ENCODE assay signal across 19 cellular contexts in genomic region chr15:62494144-62494543, GRCh38.
DNase-seq lines count a peak whose midpoint lies in the region; ATAC-seq and TF ChIP-seq lines count a peak whose summit lies in the region.
"Had no signal": no experiment of that assay in that cellular context is flagged by ENCODE, and none has a peak within 500 bp of the region (broad histone marks: within the 10 kb centered on the region; RNA-seq: fewer than 3 reads in every experiment).

No MANE protein-coding gene starts in this region.

- H3K27ac ChIP-seq in heart right ventricle (peak overlapping the region in 7 of 10 donors; percentile 11 to 72 (median 38)), endodermal cell (ENCODE audit: low read depth, low read length) (peak overlapping the region; percentile 19)
- H3K27ac ChIP-seq in CD8-positive, alpha-beta memory T cell (ENCODE audit: low read depth, low read length), result no peak overlapping the region

- CTCF ChIA-PET in CD8-positive, alpha-beta memory T cell (lab: Charles Lee), result no interaction called here

- H3K36me3 Mint-ChIP-seq in endodermal cell (ENCODE audit: low read depth), result peaks cover 6% of the 10 kb centered on the region
- no peaks in the 10 kb centered on the region for H3K36me3 Mint-ChIP-seq in nephron progenitor cell (ENCODE audit: low read depth)
- H3K36me3 Mint-ChIP-seq in CD8-positive, alpha-beta memory T cell, result no peaks in the 10 kb centered on the region
- H3K36me3 Mint-ChIP-seq: CD4-positive, CD25-positive, alpha-beta regulatory T cell had no signal

- H3K4me3 ChIP-seq in heart right ventricle (no peak overlapping the region), endodermal cell (ENCODE audit: low read length) (no peak overlapping the region)
- H3K4me3 ChIP-seq in CD8-positive, alpha-beta memory T cell (ENCODE audit: low read length), result no peak overlapping the region
- H3K4me3 ChIP-seq: K562, Peyer's patch had no signal

- H3K4me1 ChIP-seq in heart right ventricle (peaks cover 8 to 63% (median 45%) of the 10 kb centered on the region in 9 donors), endodermal cell (ENCODE audit: control insufficient read depth, insufficient read depth, low read length) (peaks cover 31% of the 10 kb centered on the region)
- H3K4me1 ChIP-seq in CD8-positive, alpha-beta memory T cell (ENCODE audit: insufficient read depth, low read length), result no peaks in the 10 kb centered on the region
- H3K4me1 ChIP-seq: Peyer's patch had no signal

- ATAC-seq in heart right ventricle (peak in 1 of 8 donors; percentile 24), left cardiac atrium (no peak), HG03196 (IDR thresholded peaks at IDR 0.05; ENCODE audit: unreplicated experiment) (no peak)
- ATAC-seq: K562 had no signal

- 42 to 53% methylated on average over 3 of the region's 3 CpGs for WGBS in heart right ventricle, 2 donors
- WGBS in endodermal cell (ENCODE audit: insufficient coverage in 1 of 2, insufficient read length in 1 of 2), 2 experiments, result 76 to 100% methylated on average over 1 to 3 of the region's 3 CpGs

- H3K36me3 ChIP-seq in heart right ventricle (no peaks in the 10 kb centered on the region), endodermal cell (ENCODE audit: control insufficient read depth, insufficient read depth, low read length) (no peaks in the 10 kb centered on the region)
- no peaks in the 10 kb centered on the region for H3K36me3 ChIP-seq in CD8-positive, alpha-beta memory T cell (ENCODE audit: insufficient read depth, low read length)
- H3K36me3 ChIP-seq: Peyer's patch had no signal

- TF ChIP-seq CTCF in heart right ventricle (IDR thresholded peaks at IDR 0.05) (no peak), endodermal cell (conservative IDR thresholded peaks at IDR 0.05) (no peak), nephron progenitor cell (IDR thresholded peaks at IDR 0.05) (no peak)

- H3K27me3 Mint-ChIP-seq in endodermal cell (ENCODE audit: insufficient read depth) (no peaks in the 10 kb centered on the region), nephron progenitor cell (ENCODE audit: low read depth, poor library complexity) (peaks cover 2% of the 10 kb centered on the region)
- H3K27me3 Mint-ChIP-seq in CD8-positive, alpha-beta memory T cell, result peaks cover 5 to 9% of the 10 kb centered on the region in 2 donors
- H3K27me3 Mint-ChIP-seq: CD4-positive, CD25-positive, alpha-beta regulatory T cell had no signal

- H3K27me3 ChIP-seq in heart right ventricle, result no peaks in the 10 kb centered on the region
- no peaks in the 10 kb centered on the region for H3K27me3 ChIP-seq in endodermal cell (ENCODE audit: control insufficient read depth, insufficient read depth, low read length, poor library complexity, severe bottlenecking)
- H3K27me3 ChIP-seq in CD8-positive, alpha-beta memory T cell (ENCODE audit: insufficient read depth, low read length, poor library complexity, severe bottlenecking), result no peaks in the 10 kb centered on the region
- H3K27me3 ChIP-seq: Peyer's patch had no signal

- POLR2A ChIA-PET in CD8-positive, alpha-beta memory T cell (lab: Charles Lee), result no interaction called here

- H3K4me1 Mint-ChIP-seq in endodermal cell (peaks cover 67% of the 10 kb centered on the region), nephron progenitor cell (peaks cover 70% of the 10 kb centered on the region)
- H3K4me1 Mint-ChIP-seq in CD8-positive, alpha-beta memory T cell, result no peaks in the 10 kb centered on the region
- H3K4me1 Mint-ChIP-seq: CD4-positive, CD25-positive, alpha-beta regulatory T cell had no signal

- intact Hi-C loops in heart right ventricle (cut with DNase I), result no loop called here
- intact Hi-C loops in left cardiac atrium (cut with DNase I), result no loop called here

- H3K9me3 Mint-ChIP-seq in endodermal cell (no peaks in the 10 kb centered on the region), nephron progenitor cell (no peaks in the 10 kb centered on the region)
- no peaks in the 10 kb centered on the region for H3K9me3 Mint-ChIP-seq in CD8-positive, alpha-beta memory T cell
- H3K9me3 Mint-ChIP-seq: CD4-positive, CD25-positive, alpha-beta regulatory T cell had no signal

- H3K27ac Mint-ChIP-seq in endodermal cell, result peak overlapping the region; percentile 87
- H3K27ac Mint-ChIP-seq in nephron progenitor cell, result peak overlapping the region; percentile 97
- H3K27ac Mint-ChIP-seq in CD8-positive, alpha-beta memory T cell, result no peak overlapping the region
- H3K27ac Mint-ChIP-seq: CD4-positive, CD25-positive, alpha-beta regulatory T cell had no signal

- H3K9me3 ChIP-seq in heart right ventricle (no peaks in the 10 kb centered on the region), endodermal cell (ENCODE audit: control insufficient read depth, low read length) (no peaks in the 10 kb centered on the region)
- H3K9me3 ChIP-seq in CD8-positive, alpha-beta memory T cell (ENCODE audit: low read length), result no peaks in the 10 kb centered on the region
- H3K9me3 ChIP-seq: Peyer's patch had no signal

- peak overlapping the region; percentile 14 for H3K4me3 Mint-ChIP-seq in endodermal cell
- no peak overlapping the region for H3K4me3 Mint-ChIP-seq in nephron progenitor cell
- no peak overlapping the region for H3K4me3 Mint-ChIP-seq in CD8-positive, alpha-beta memory T cell

- no peak overlapping the region for H3K9ac ChIP-seq in endodermal cell (ENCODE audit: extremely low read depth, low read length, poor library complexity, severe bottlenecking)

- DNase-seq in heart right ventricle, result no peak
- no peak for DNase-seq in left cardiac atrium
- no peak for DNase-seq in endodermal cell
- DNase-seq in nephron progenitor cell, result no peak
- no peak for DNase-seq in AG08396 (ENCODE audit: low spot score)
- DNase-seq in CD8-positive, alpha-beta memory T cell, result no peak
- DNase-seq: AML-193; Calu3; CD4-positive, CD25-positive, alpha-beta regulatory T cell; DND-41; GF-D8; NCI-H1048; NCI-H1694 treated with DMSO at 0.1 percent for 48 hours; NCI-H446; NCI-H748 treated with DMSO at 0.1 percent for 48 hours; Peyer's patch; SIG-M5 had no signal

Comparison
In these comparisons a context has a peak if more than half of its experiments do, and no peak if none do; other contexts are left out.
1. H3K27ac Mint-ChIP-seq: peak in endodermal cell (single experiment) and nephron progenitor cell (single experiment); none in CD8-positive, alpha-beta memory T cell (0 of 8).